Comparison of ENCODE assay signal across 11 cellular contexts in the genomic region with DNA sequence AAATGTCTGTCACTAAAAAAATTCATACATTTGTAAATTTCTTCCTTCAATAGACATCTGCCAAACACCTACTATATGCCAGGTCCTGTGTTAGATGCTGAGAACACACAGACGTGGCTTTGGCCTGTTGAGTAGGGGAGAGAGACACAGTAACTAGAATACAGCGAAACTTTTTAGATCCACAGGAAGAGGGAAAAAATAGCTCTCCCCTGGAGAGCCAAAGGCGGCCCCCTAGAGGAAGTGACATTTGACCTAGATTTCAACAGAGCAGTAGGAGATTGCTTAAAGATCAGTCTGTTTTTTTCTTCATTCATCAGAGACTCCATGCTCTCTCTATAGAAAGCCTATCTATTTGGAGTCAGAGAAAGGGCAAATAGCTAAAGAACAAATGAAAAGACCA. TPM values are rescaled to one million over a fixed set of nuclear protein-coding genes. Genes with fewer than 3 reads are reported as not detected.
DNase-seq lines count a peak whose midpoint lies in the region; ATAC-seq and TF ChIP-seq lines count a peak whose summit lies in the region.
"Had no signal": no experiment of that assay in that cellular context is flagged by ENCODE, and none has a peak within 500 bp of the region (broad histone marks: within the 10 kb centered on the region; RNA-seq: fewer than 3 reads in every experiment).

No MANE protein-coding gene starts in this region.

- H3K27me3 ChIP-seq in DOHH2 (ENCODE audit: control insufficient read depth, low read length) (no peaks in the 10 kb centered on the region), PC-9 (ENCODE audit: insufficient read depth, low read depth) (no peaks in the 10 kb centered on the region)

- peaks cover 96% of the 10 kb centered on the region for H3K36me3 ChIP-seq in DOHH2 (ENCODE audit: control insufficient read depth, low read length)
- H3K36me3 ChIP-seq in PC-9 (ENCODE audit: low read depth), result peaks cover 13% of the 10 kb centered on the region

- peak overlapping the region; percentile 95 for H3K27ac Mint-ChIP-seq in activated T-helper 17 cell treated with anti-CD3 and anti-CD28 coated beads, Interleukin-2, amount 50 U/mL, for 72 hours
- peak overlapping the region; percentile 86 for H3K27ac Mint-ChIP-seq in memory B cell

- peak overlapping the region; percentile 89 for H3K4me3 Mint-ChIP-seq in activated T-helper 17 cell treated with anti-CD3 and anti-CD28 coated beads, Interleukin-2, amount 50 U/mL, for 72 hours
- H3K4me3 Mint-ChIP-seq in memory B cell, result peak overlapping the region; percentile 69

- H4K20me1 ChIP-seq in DOHH2 (ENCODE audit: control insufficient read depth, insufficient read depth, low read depth, low read length) (peaks cover 90% of the 10 kb centered on the region), PC-9 (ENCODE audit: insufficient read depth) (peaks cover 82% of the 10 kb centered on the region)

- H3K9me3 ChIP-seq in DOHH2 (ENCODE audit: control insufficient read depth, insufficient read depth, low read length) (no peaks in the 10 kb centered on the region), PC-9 (ENCODE audit: insufficient read depth, low read depth) (no peaks in the 10 kb centered on the region)
- H3K9me3 ChIP-seq: psoas muscle had no signal

- H3K36me3 Mint-ChIP-seq in activated T-helper 17 cell treated with anti-CD3 and anti-CD28 coated beads, Interleukin-2, amount 50 U/mL, for 72 hours (ENCODE audit: low read depth), result peaks cover 100% of the 10 kb centered on the region
- H3K36me3 Mint-ChIP-seq in memory B cell, result peaks cover 27% of the 10 kb centered on the region

- H3K4me3 ChIP-seq in DOHH2 (ENCODE audit: low read length), result peak overlapping the region; percentile 89
- no peak overlapping the region for H3K4me3 ChIP-seq in PC-9
- H3K4me3 ChIP-seq: GM23248, psoas muscle had no signal

- ATAC-seq in activated T-helper 17 cell treated with anti-CD3 and anti-CD28 coated beads, Interleukin-2, amount 50 U/mL, for 72 hours (replicated peaks), result no peak
- no peak for ATAC-seq in memory B cell (ENCODE audit: low read depth)
- no peak for ATAC-seq in GM18858 (IDR thresholded peaks at IDR 0.05; ENCODE audit: unreplicated experiment)

- no peaks in the 10 kb centered on the region for H3K27me3 Mint-ChIP-seq in activated T-helper 17 cell treated with anti-CD3 and anti-CD28 coated beads, Interleukin-2, amount 50 U/mL, for 72 hours
- H3K27me3 Mint-ChIP-seq in memory B cell, result no peaks in the 10 kb centered on the region

- CTCF ChIA-PET in PC-9 (lab: Charles Lee), result no interaction called here
- CTCF ChIA-PET in GM10248 (lab: Yijun Ruan, JAX), result interaction anchor here (0.6 to 11.0 kb wide), 9 partner anchors 9 to 163 kb away, joined by 3 to 100 read pairs (median 4); no protein-coding TSS in a partner anchor

- H3K79me2 ChIP-seq in DOHH2 (ENCODE audit: control insufficient read depth, low read length) (peaks cover 100% of the 10 kb centered on the region), PC-9 (ENCODE audit: low read depth) (peaks cover 100% of the 10 kb centered on the region)

- H3K4me1 ChIP-seq in DOHH2 (ENCODE audit: control insufficient read depth, low read length) (peaks cover 100% of the 10 kb centered on the region), PC-9 (replicated peaks; ENCODE audit: insufficient read depth) (no peaks in the 10 kb centered on the region)

- H3K4me2 ChIP-seq in DOHH2 (ENCODE audit: low read length), result peak overlapping the region; percentile 78
- H3K4me2 ChIP-seq in PC-9, result no peak overlapping the region

- no peaks in the 10 kb centered on the region for H3K9me3 Mint-ChIP-seq in activated T-helper 17 cell treated with anti-CD3 and anti-CD28 coated beads, Interleukin-2, amount 50 U/mL, for 72 hours
- no peaks in the 10 kb centered on the region for H3K9me3 Mint-ChIP-seq in memory B cell

- H3K9me2 ChIP-seq in DOHH2 (replicated peaks; ENCODE audit: control insufficient read depth, low read length) (no peaks in the 10 kb centered on the region), PC-9 (ENCODE audit: insufficient read depth) (no peaks in the 10 kb centered on the region)

- intact Hi-C loops in PC-9 (cut with micrococcal nuclease; ENCODE audit: unreplicated experiment), result no loop called here

- POLR2A ChIA-PET in PC-9 (lab: Charles Lee; ENCODE audit: unreplicated experiment), result interaction anchor here (0.5 to 0.7 kb wide), 2 partner anchors 9 to 724 kb away, joined by 5 read pairs; no protein-coding TSS in a partner anchor
- POLR2A ChIA-PET in GM10248 (lab: Yijun Ruan, JAX), result interaction anchor here (1.3 kb wide), 1 partner anchor 11 kb away, joined by 6 read pairs; the partner anchor contains the start of gene LCP1

- peak; percentile 45 for TF ChIP-seq CTCF in DOHH2 (IDR thresholded peaks at IDR 0.05; ENCODE audit: low read depth, low read length, poor library complexity, severe bottlenecking)
- no peak for TF ChIP-seq CTCF in PC-9 (conservative IDR thresholded peaks at IDR 0.05)
- no peak for TF ChIP-seq CTCF in GM10248 (IDR thresholded peaks at IDR 0.05; ENCODE audit: control extremely low read depth, extremely low read depth, low read depth, missing control alignments)

- BruUV-seq in PC-9 (replicated peaks; lab: Mats Ljungman, UMichigan), result no TSS peak

- H3K4me1 Mint-ChIP-seq in activated T-helper 17 cell treated with anti-CD3 and anti-CD28 coated beads, Interleukin-2, amount 50 U/mL, for 72 hours, result peaks cover 84% of the 10 kb centered on the region
- peaks cover 79% of the 10 kb centered on the region for H3K4me1 Mint-ChIP-seq in memory B cell

- H3K27ac ChIP-seq in DOHH2 (ENCODE audit: low read depth, low read length) (peak overlapping the region; percentile 29; the same call in 1 of the 2 replicates), PC-9 (no peak overlapping the region)
- H3K27ac ChIP-seq: GM23248, psoas muscle had no signal

- DNase-seq in KG1 (lab: John Stamatoyannopoulos, UW), result peak; percentile 10
- DNase-seq in memory B cell (ENCODE audit: low spot score in 2 of 2), result no peak
- DNase-seq in PC-9, result no peak
- no peak for DNase-seq in GM10248 (ENCODE audit: extremely low spot score)
- DNase-seq in NCI-H146 treated with DMSO at 0.1 percent for 48 hours (lab: John Stamatoyannopoulos, UW; ENCODE audit: unreplicated experiment), result no peak
- DNase-seq: GM23248, psoas muscle, SHP77 had no signal

- H2AFZ ChIP-seq in PC-9, result no peak overlapping the region
- H2AFZ ChIP-seq: GM23248 had no signal

- H3F3A ChIP-seq in DOHH2 (ENCODE audit: control insufficient read depth, insufficient read depth) (peaks cover 10% of the 10 kb centered on the region; the same call in 1 of the 2 replicates), PC-9 (ENCODE audit: insufficient read depth, low read depth) (peaks cover 5% of the 10 kb centered on the region; the same call in 1 of the 2 replicates)

RNA-seq across cellular contexts. Expression of gene LCP1, which starts 11.3 kb away (rescaled TPM):
- 100 to 1,000 TPM; 727 to 916 TPM for total RNA-seq in activated T-helper 17 cell treated with anti-CD3 and anti-CD28 coated beads, Interleukin-2, amount 50 U/mL, for 72 hours
- 131 and 197 TPM in 2 replicates for total RNA-seq in PC-9 (2021)
- total RNA-seq: GM23248 had no signal

RNA-seq across cellular contexts. Expression of gene LRRC63, which starts 41.0 kb away (rescaled TPM):
- 1 to 10 TPM; 1.0 to 1.3 TPM for total RNA-seq in activated T-helper 17 cell treated with anti-CD3 and anti-CD28 coated beads, Interleukin-2, amount 50 U/mL, for 72 hours
- total RNA-seq in PC-9 (2021), result 0.28 TPM in 1 of 2 replicates, not detected in the other
- total RNA-seq: GM23248, psoas muscle had no signal
